In genomic region chr19:49117677-49118564, GRCh38 we compare ENCODE assay signal across 6 cellular contexts. TPM values are rescaled to one million over a fixed set of nuclear protein-coding genes. Genes with fewer than 3 reads are reported as not detected.
DNase-seq lines count a peak whose midpoint lies in the region; ATAC-seq and TF ChIP-seq lines count a peak whose summit lies in the region.

No MANE protein-coding gene starts in this region.

- no peaks in the 10 kb centered on the region for H3K36me3 ChIP-seq in CD8-positive, alpha-beta T cell (ENCODE audit: insufficient read depth, low read length)
- H3K36me3 ChIP-seq in mesodermal cell (ENCODE audit: control insufficient read depth, insufficient read depth, low read length): peaks cover 3% of the 10 kb centered on the region

- POLR2A ChIA-PET in CD8-positive, alpha-beta T cell (lab: Charles Lee): interaction anchor here (0.6 to 1.2 kb wide), 3 partner anchors 20 to 124 kb away, joined by 3 to 4 read pairs (median 3); partner anchors contain the start of gene RUVBL2
- POLR2A ChIA-PET in activated naive CD8-positive, alpha-beta T cell treated with anti-CD3 and anti-CD28 coated beads, Interleukin-2, amount 10 ng/mL, durations not matched to agents 7 days and 5 days (lab: Charles Lee): interaction anchor here (1.0 to 1.2 kb wide), 2 partner anchors 9 to 12 kb away, joined by 3 to 4 read pairs; no protein-coding TSS in a partner anchor

- ATAC-seq in CD8-positive, alpha-beta T cell: no peak
- no peak for ATAC-seq in activated naive CD8-positive, alpha-beta T cell treated with anti-CD3 and anti-CD28 coated beads, Interleukin-2, amount 10 ng/mL, durations not matched to agents 7 days and 5 days (ENCODE audit: low read depth)
- ATAC-seq in HG02610 (IDR thresholded peaks at IDR 0.05; ENCODE audit: unreplicated experiment): no peak

- peak overlapping the region; percentile 86 for H3K4me3 Mint-ChIP-seq in CD8-positive, alpha-beta T cell
- H3K4me3 Mint-ChIP-seq in activated naive CD8-positive, alpha-beta T cell treated with anti-CD3 and anti-CD28 coated beads, Interleukin-2, amount 10 ng/mL, durations not matched to agents 7 days and 5 days: peak overlapping the region; percentile 86

- H3K27me3 ChIP-seq in CD8-positive, alpha-beta T cell (ENCODE audit: insufficient read depth, low read length): no peaks in the 10 kb centered on the region

- no peak for DNase-seq in CD8-positive, alpha-beta T cell
- no peak for DNase-seq in activated naive CD8-positive, alpha-beta T cell treated with anti-CD3 and anti-CD28 coated beads, Interleukin-2, amount 10 ng/mL, durations not matched to agents 7 days and 5 days
- no peak for DNase-seq in NCI-H2227 treated with DMSO at 0.1 percent for 48 hours (lab: John Stamatoyannopoulos, UW)
- DNase-seq in amniotic stem cell (lab: John Stamatoyannopoulos, UW): no peak

- peaks cover 44% of the 10 kb centered on the region for H3K4me1 Mint-ChIP-seq in CD8-positive, alpha-beta T cell (ENCODE audit: low read depth)
- peaks cover 21% of the 10 kb centered on the region for H3K4me1 Mint-ChIP-seq in activated naive CD8-positive, alpha-beta T cell treated with anti-CD3 and anti-CD28 coated beads, Interleukin-2, amount 10 ng/mL, durations not matched to agents 7 days and 5 days

- H3K4me1 ChIP-seq in CD8-positive, alpha-beta T cell (ENCODE audit: insufficient read depth, low read length): peaks cover 21% of the 10 kb centered on the region
- H3K4me1 ChIP-seq in mesodermal cell (ENCODE audit: control insufficient read depth, insufficient read depth, low read length, poor library complexity, severe bottlenecking): peaks cover 11% of the 10 kb centered on the region

- H3K36me3 Mint-ChIP-seq in CD8-positive, alpha-beta T cell: no peaks in the 10 kb centered on the region
- H3K36me3 Mint-ChIP-seq in activated naive CD8-positive, alpha-beta T cell treated with anti-CD3 and anti-CD28 coated beads, Interleukin-2, amount 10 ng/mL, durations not matched to agents 7 days and 5 days: peaks cover 4% of the 10 kb centered on the region

- CTCF ChIA-PET in CD8-positive, alpha-beta T cell (lab: Charles Lee): interaction anchor here (0.9 to 5.6 kb wide), 5 partner anchors 11 to 125 kb away, joined by 3 to 35 read pairs (median 4); partner anchors contain the start of gene GYS1

- H3K9me3 ChIP-seq in CD8-positive, alpha-beta T cell (ENCODE audit: low read length): no peaks in the 10 kb centered on the region
- H3K9me3 ChIP-seq in mesodermal cell (ENCODE audit: control insufficient read depth, low read length): no peaks in the 10 kb centered on the region

- 90% methylated on average over 20 to 22 of the region's 26 CpGs for WGBS in mesodermal cell (ENCODE audit: insufficient coverage in 2 of 2), 2 experiments

- H3K27ac Mint-ChIP-seq in CD8-positive, alpha-beta T cell: peak overlapping the region; percentile 92
- H3K27ac Mint-ChIP-seq in activated naive CD8-positive, alpha-beta T cell treated with anti-CD3 and anti-CD28 coated beads, Interleukin-2, amount 10 ng/mL, durations not matched to agents 7 days and 5 days: peak overlapping the region; percentile 87

- H3K27me3 Mint-ChIP-seq in CD8-positive, alpha-beta T cell (ENCODE audit: low read depth): no peaks in the 10 kb centered on the region
- H3K27me3 Mint-ChIP-seq in activated naive CD8-positive, alpha-beta T cell treated with anti-CD3 and anti-CD28 coated beads, Interleukin-2, amount 10 ng/mL, durations not matched to agents 7 days and 5 days: peaks cover 18% of the 10 kb centered on the region

- H3K9me3 Mint-ChIP-seq in CD8-positive, alpha-beta T cell: no peaks in the 10 kb centered on the region
- no peaks in the 10 kb centered on the region for H3K9me3 Mint-ChIP-seq in activated naive CD8-positive, alpha-beta T cell treated with anti-CD3 and anti-CD28 coated beads, Interleukin-2, amount 10 ng/mL, durations not matched to agents 7 days and 5 days

- peak overlapping the region; percentile 87 for H3K4me3 ChIP-seq in CD8-positive, alpha-beta T cell (ENCODE audit: low read depth, low read length)
- H3K4me3 ChIP-seq in mesodermal cell (ENCODE audit: extremely low read depth, insufficient read depth, low read length, poor library complexity, severe bottlenecking): peak overlapping the region; percentile 59

- peak overlapping the region; percentile 84 for H3K27ac ChIP-seq in CD8-positive, alpha-beta T cell (ENCODE audit: low read depth, low read length)
- H3K27ac ChIP-seq in mesodermal cell (ENCODE audit: low read depth, low read length, severe bottlenecking): peak overlapping the region; percentile 96

- no peak for TF ChIP-seq CTCF in CD8-positive, alpha-beta T cell (IDR thresholded peaks at IDR 0.05)

- intact Hi-C loops in CD8-positive, alpha-beta T cell (cut with DNase I, micrococcal nuclease): loop anchor here (2.0 to 10.0 kb wide), 4 partner anchors 31 to 734 kb away; partner anchors contain the start of genes BCL2L12 (in 1 of the 2), DBP (in 1 of the 2), IRF3 (in 1 of the 2) and PTOV1 (in 1 of the 2)

RNA-seq across cellular contexts. Expression of gene C19orf73, which starts 1.0 kb away (rescaled TPM):
- total RNA-seq in CD8-positive, alpha-beta T cell: under 1 TPM; 0.60 to 0.81 TPM
- total RNA-seq in activated naive CD8-positive, alpha-beta T cell treated with anti-CD3 and anti-CD28 coated beads, Interleukin-2, amount 10 ng/mL, durations not matched to agents 7 days and 5 days: 1 to 10 TPM; 1.3 to 1.7 TPM
- polyA plus RNA-seq in mesodermal cell (2013, experiment 1 of 2): 2.5 TPM
- 2.5 TPM for polyA plus RNA-seq in mesodermal cell (2013, experiment 2 of 2)

RNA-seq across cellular contexts. Expression of gene PPFIA3, which starts 1.4 kb away (rescaled TPM):
- 1 to 10 TPM; 3.0 to 4.0 TPM for total RNA-seq in CD8-positive, alpha-beta T cell
- 1 to 10 TPM; 3.6 to 4.6 TPM for total RNA-seq in activated naive CD8-positive, alpha-beta T cell treated with anti-CD3 and anti-CD28 coated beads, Interleukin-2, amount 10 ng/mL, durations not matched to agents 7 days and 5 days
- polyA plus RNA-seq in mesodermal cell (2013, experiment 1 of 2): 18.0 TPM
- polyA plus RNA-seq in mesodermal cell (2013, experiment 2 of 2): 13.7 TPM

RNA-seq across cellular contexts. Expression of gene LIN7B, which starts 3.8 kb away (rescaled TPM):
- total RNA-seq in CD8-positive, alpha-beta T cell: 1 to 10 TPM; 2.7 to 5.3 TPM
- 10 to 100 TPM in 1 of 2 experiments, 1 to 10 TPM in 1; 8.9 to 10.1 TPM for total RNA-seq in activated naive CD8-positive, alpha-beta T cell treated with anti-CD3 and anti-CD28 coated beads, Interleukin-2, amount 10 ng/mL, durations not matched to agents 7 days and 5 days
- polyA plus RNA-seq in mesodermal cell (2013, experiment 1 of 2): 14.7 TPM
- polyA plus RNA-seq in mesodermal cell (2013, experiment 2 of 2): 9.3 TPM

RNA-seq across cellular contexts. Expression of gene SNRNP70, which starts 32.7 kb away (rescaled TPM):
- total RNA-seq in CD8-positive, alpha-beta T cell: 100 to 1,000 TPM; 341 to 350 TPM
- total RNA-seq in activated naive CD8-positive, alpha-beta T cell treated with anti-CD3 and anti-CD28 coated beads, Interleukin-2, amount 10 ng/mL, durations not matched to agents 7 days and 5 days: 100 to 1,000 TPM; 321 to 328 TPM
- polyA plus RNA-seq in mesodermal cell (2013, experiment 1 of 2): 248 TPM
- 212 TPM for polyA plus RNA-seq in mesodermal cell (2013, experiment 2 of 2)

RNA-seq across cellular contexts. Expression of gene HRC, which starts 37.3 kb away (rescaled TPM):
- not detected for total RNA-seq in CD8-positive, alpha-beta T cell
- total RNA-seq in activated naive CD8-positive, alpha-beta T cell treated with anti-CD3 and anti-CD28 coated beads, Interleukin-2, amount 10 ng/mL, durations not matched to agents 7 days and 5 days: not detected
- polyA plus RNA-seq in mesodermal cell (2013, experiment 1 of 2): 11.2 TPM
- polyA plus RNA-seq in mesodermal cell (2013, experiment 2 of 2): 10.9 TPM
